17 cellular contexts compared by ENCODE assay signal in genomic region chr1:224565611-224566406, GRCh38. TPM values are rescaled to one million over a fixed set of nuclear protein-coding genes. Genes with fewer than 3 reads are reported as not detected.
A peak's percentile ranks its signal among the peaks of the same experiment; 100 is the strongest.
DNase-seq lines count a peak whose midpoint lies in the region; ATAC-seq, FAIRE-seq and TF ChIP-seq lines count a peak whose summit lies in the region.
"Had no signal": no experiment of that assay in that cellular context is flagged by ENCODE, and none has a peak within 500 bp of the region (broad histone marks: within the 10 kb centered on the region; RNA-seq: fewer than 3 reads in every experiment).

No MANE protein-coding gene starts in this region.

- ATAC-seq in A549, result peak in 1 of 2 experiments; percentile 70; a peak in 2 of 6 replicates
- ATAC-seq in HCT116, result no peak; the same call in 1 of the 2 replicates
- no peak for ATAC-seq in SK-N-SH treated with all-trans-retinoic acid at 6 μM for 48 hours
- ATAC-seq in HG03108 (IDR thresholded peaks at IDR 0.05; ENCODE audit: unreplicated experiment), result no peak

- no peak overlapping the region for H3K4me3 Mint-ChIP-seq in activated T-helper 1 cell treated with anti-CD3 and anti-CD28 coated beads, Interleukin-12 subunit alpha, Interleukin-12 subunit beta, Interleukin-2, Interleukin-4 antibody, amounts not matched to agents 30 ng/mL and 10 ng/mL and 1 ng/mL, durations not matched to agents 14 hours and 24 hours and 36 hours
- H3K4me3 Mint-ChIP-seq: activated naive CD4-positive, alpha-beta T cell treated with anti-CD3 and anti-CD28 coated beads for 36 hours; naive B cell had no signal

- TF ChIP-seq POLR2A in A549 (IDR thresholded peaks at IDR 0.05; ENCODE audit: low read length), result no peak
- TF ChIP-seq POLR2A in HCT116 (IDR thresholded peaks at IDR 0.05; ENCODE audit: borderline replicate concordance, extremely low read depth, insufficient read depth, insufficient read length), result no peak

- H3K79me2 ChIP-seq in HCT116 (ENCODE audit: insufficient read depth, low read length), result no peaks in the 10 kb centered on the region
- H3K79me2 ChIP-seq in fibroblast of lung (ENCODE audit: control insufficient read depth, insufficient read depth, low read length), result no peaks in the 10 kb centered on the region

- H4K20me1 ChIP-seq in HCT116 (ENCODE audit: insufficient read depth) (no peaks in the 10 kb centered on the region), fibroblast of lung (ENCODE audit: control insufficient read depth, extremely low read depth, insufficient read depth, low read length) (no peaks in the 10 kb centered on the region)

- RAD21 ChIA-PET in HCT116 (lab: Charles Lee; ENCODE audit: low non-redundant PET in 1 of 2, low total read pairs in 2 of 2, uncharacterized antibody in 2 of 2, unreplicated experiment in 2 of 2), result no interaction called here

- H3K27me3 Mint-ChIP-seq in activated T-helper 1 cell treated with anti-CD3 and anti-CD28 coated beads, Interleukin-12 subunit alpha, Interleukin-12 subunit beta, Interleukin-2, Interleukin-4 antibody, amounts not matched to agents 30 ng/mL and 10 ng/mL and 1 ng/mL, durations not matched to agents 14 hours and 24 hours and 36 hours (ENCODE audit: insufficient read depth), result peaks cover 5% of the 10 kb centered on the region
- H3K27me3 Mint-ChIP-seq: progenitor cell of endocrine pancreas had no signal

- no peak for TF ChIP-seq CTCF in A549 (IDR thresholded peaks at IDR 0.05)
- TF ChIP-seq CTCF in HCT116 (IDR thresholded peaks at IDR 0.05 in 2 of 3, conservative IDR thresholded peaks at IDR 0.05 in 1 of 3; ENCODE audit: borderline replicate concordance in 1 of 3, insufficient read depth in 1 of 3, low read depth in 2 of 3, low read length in 2 of 3), result no peak
- no peak for TF ChIP-seq CTCF in fibroblast of lung (conservative IDR thresholded peaks at IDR 0.05 in 1 of 2, IDR thresholded peaks at IDR 0.05 in 1 of 2; ENCODE audit: low read depth in 1 of 2, low read length in 2 of 2)

- no peak overlapping the region for H3K27ac Mint-ChIP-seq in activated T-helper 1 cell treated with anti-CD3 and anti-CD28 coated beads, Interleukin-12 subunit alpha, Interleukin-12 subunit beta, Interleukin-2, Interleukin-4 antibody, amounts not matched to agents 30 ng/mL and 10 ng/mL and 1 ng/mL, durations not matched to agents 14 hours and 24 hours and 36 hours
- H3K27ac Mint-ChIP-seq: activated naive CD4-positive, alpha-beta T cell treated with anti-CD3 and anti-CD28 coated beads for 36 hours; naive B cell; progenitor cell of endocrine pancreas had no signal

- no peaks in the 10 kb centered on the region for H3K4me1 Mint-ChIP-seq in activated T-helper 1 cell treated with anti-CD3 and anti-CD28 coated beads, Interleukin-12 subunit alpha, Interleukin-12 subunit beta, Interleukin-2, Interleukin-4 antibody, amounts not matched to agents 30 ng/mL and 10 ng/mL and 1 ng/mL, durations not matched to agents 14 hours and 24 hours and 36 hours (ENCODE audit: low read depth)
- H3K4me1 Mint-ChIP-seq: naive B cell had no signal

- H3K9me3 ChIP-seq in A549 (no peaks in the 10 kb centered on the region; the same call in 2 of the 3 replicates), HCT116 (ENCODE audit: control insufficient read depth in 1 of 2, insufficient read depth in 1 of 2, low read depth in 1 of 2, low read length in 2 of 2) (no peaks in the 10 kb centered on the region), fibroblast of lung (ENCODE audit: control insufficient read depth, insufficient read depth, low read depth, low read length) (no peaks in the 10 kb centered on the region)
- H3K9me3 ChIP-seq: stomach had no signal

- H3K4me1 ChIP-seq in A549 (peaks cover 19% of the 10 kb centered on the region), HCT116 (ENCODE audit: control insufficient read depth in 1 of 2, insufficient read depth in 2 of 2, low read length in 2 of 2) (peaks cover 0 to 19% of the 10 kb centered on the region in 2 experiments; a peak in 2 of 4 replicates), fibroblast of lung (ENCODE audit: control insufficient read depth, extremely low read depth, insufficient read depth, low read length) (peaks cover 8% of the 10 kb centered on the region)
- H3K4me1 ChIP-seq: stomach had no signal

- H3K27me3 ChIP-seq in HCT116 (ENCODE audit: insufficient read depth, low read length) (no peaks in the 10 kb centered on the region), fibroblast of lung (ENCODE audit: control insufficient read depth, insufficient read depth, low read length) (no peaks in the 10 kb centered on the region)
- H3K27me3 ChIP-seq: stomach had no signal

- no peak overlapping the region for H3K4me3 ChIP-seq in A549
- no peak overlapping the region for H3K4me3 ChIP-seq in HCT116 (replicated peaks in 1 of 2; ENCODE audit: low read depth in 1 of 2, low read length in 2 of 2)
- no peak overlapping the region for H3K4me3 ChIP-seq in fibroblast of lung (replicated peaks in 1 of 4; ENCODE audit: control extremely low read depth in 1 of 4, insufficient read depth in 1 of 4, low read depth in 3 of 4, low read length in 4 of 4)
- H3K4me3 ChIP-seq: stomach had no signal

- H3K36me3 ChIP-seq in HCT116 (ENCODE audit: control insufficient read depth in 1 of 2, insufficient read depth in 2 of 2, low read length in 2 of 2) (no peaks in the 10 kb centered on the region), fibroblast of lung (ENCODE audit: control insufficient read depth, insufficient read depth, low read length) (no peaks in the 10 kb centered on the region)
- H3K36me3 ChIP-seq: stomach had no signal

- BruUV-seq in HCT116 (replicated peaks; lab: Mats Ljungman, UMichigan), result no TSS peak

- H3K36me3 Mint-ChIP-seq in activated T-helper 1 cell treated with anti-CD3 and anti-CD28 coated beads, Interleukin-12 subunit alpha, Interleukin-12 subunit beta, Interleukin-2, Interleukin-4 antibody, amounts not matched to agents 30 ng/mL and 10 ng/mL and 1 ng/mL, durations not matched to agents 14 hours and 24 hours and 36 hours (ENCODE audit: low read depth), result no peaks in the 10 kb centered on the region
- H3K36me3 Mint-ChIP-seq: naive B cell had no signal

- H3K27ac ChIP-seq in A549, result peak overlapping the region; percentile 60 to 77
- H3K27ac ChIP-seq in HCT116 (ENCODE audit: low read depth, low read length), result no peak overlapping the region
- no peak overlapping the region for H3K27ac ChIP-seq in fibroblast of lung (ENCODE audit: insufficient read depth, low read length)
- H3K27ac ChIP-seq: stomach had no signal

- intact Hi-C loops in HCT116 (cut with micrococcal nuclease), result no loop called here
- intact Hi-C loops in activated T-helper 1 cell treated with anti-CD3 and anti-CD28 coated beads, Interleukin-12 subunit alpha, Interleukin-12 subunit beta, Interleukin-2, Interleukin-4 antibody, amounts not matched to agents 30 ng/mL and 10 ng/mL and 1 ng/mL, durations not matched to agents 14 hours and 24 hours and 36 hours (cut with micrococcal nuclease), result no loop called here

- TF ChIP-seq EP300 in A549 (IDR thresholded peaks at IDR 0.05), result no peak

- WGBS in A549 (ENCODE audit: missing lambda C conversion rate), result 40% methylated on average over 3 of the region's 3 CpGs

- CTCF ChIA-PET in A549 (lab: Yijun Ruan, JAX), result interaction anchor here (0.6 kb wide), 1 partner anchor 1386 kb away, joined by 4 read pairs; no protein-coding TSS in a partner anchor
- CTCF ChIA-PET in HCT116 (lab: Charles Lee), result no interaction called here

- no peaks in the 10 kb centered on the region for H3K9me2 ChIP-seq in HCT116 (ENCODE audit: insufficient read depth)

- POLR2A ChIA-PET in A549 (lab: Yijun Ruan, JAX) (no interaction called here), HCT116 (lab: Charles Lee) (interaction anchor here (1.5 kb wide), 1 partner anchor 23 kb away, joined by 3 read pairs; no protein-coding TSS in a partner anchor)

- TF ChIP-seq RAD21 in A549 (conservative IDR thresholded peaks at IDR 0.05 in 1 of 2, IDR thresholded peaks at IDR 0.05 in 1 of 2) (no peak), HCT116 (IDR thresholded peaks at IDR 0.05; ENCODE audit: low read depth) (no peak)

- DNase-seq in A549 (ENCODE audit: low read depth in 1 of 2, low spot score in 1 of 2) (no peak), HCT116 (ENCODE audit: low read depth, low spot score) (no peak), fibroblast of lung (ENCODE audit: low read depth in 2 of 2) (no peak), foreskin melanocyte (no peak), NCI-H774 (lab: John Stamatoyannopoulos, UW) (no peak)
- no peak for DNase-seq in activated T-helper 1 cell treated with anti-CD3 and anti-CD28 coated beads, Interleukin-12 subunit alpha, Interleukin-12 subunit beta, Interleukin-2, Interleukin-4 antibody, amounts not matched to agents 30 ng/mL and 10 ng/mL and 1 ng/mL, durations not matched to agents 14 hours and 24 hours and 36 hours (ENCODE audit: low spot score)
- DNase-seq: activated naive CD4-positive, alpha-beta T cell treated with anti-CD3 and anti-CD28 coated beads for 36 hours; effector CD4-positive, alpha-beta T cell; naive B cell; NCI-H187 treated with DMSO at 0.1 percent for 48 hours; NCI-H524; OCI-M1; stimulated activated CD4-positive, alpha-beta T cell treated with anti-CD3 and anti-CD28 coated beads, Interleukin-15, amount 100 ng/mL, for 24 hours; stomach had no signal

- no peak overlapping the region for H3K9ac ChIP-seq in HCT116 (ENCODE audit: low read length)
- no peak overlapping the region for H3K9ac ChIP-seq in fibroblast of lung (ENCODE audit: insufficient read depth, low read length)

- H3K4me2 ChIP-seq in A549 (peak overlapping the region; percentile 55), HCT116 (ENCODE audit: low read length) (peak overlapping the region; percentile 42), fibroblast of lung (ENCODE audit: extremely low read depth, insufficient read depth, low read length) (peak overlapping the region; percentile 28)

- FAIRE-seq in A549 (lab: Jason Lieb, UNC), result no peak

- H3K9me3 Mint-ChIP-seq in activated T-helper 1 cell treated with anti-CD3 and anti-CD28 coated beads, Interleukin-12 subunit alpha, Interleukin-12 subunit beta, Interleukin-2, Interleukin-4 antibody, amounts not matched to agents 30 ng/mL and 10 ng/mL and 1 ng/mL, durations not matched to agents 14 hours and 24 hours and 36 hours, result no peaks in the 10 kb centered on the region
- H3K9me3 Mint-ChIP-seq: activated naive CD4-positive, alpha-beta T cell treated with anti-CD3 and anti-CD28 coated beads for 36 hours had no signal

- H2AFZ ChIP-seq in HCT116 (ENCODE audit: low read depth, low read length, poor library complexity, severe bottlenecking) (no peak overlapping the region), fibroblast of lung (ENCODE audit: low read length) (no peak overlapping the region)

RNA-seq across cellular contexts. Expression of gene CNIH3, which starts 50.3 kb away (rescaled TPM):
- 0.52 and 0.85 TPM in 2 replicates for polyA plus RNA-seq in A549 (2011; rRNA removed)
- 0.25 and 0.27 TPM in 2 replicates for polyA plus RNA-seq in A549 (2012; cell fraction: cytosol; rRNA removed)
- polyA plus RNA-seq in A549 (2012; cell fraction: nucleus; rRNA removed), result 0.24 TPM in 1 of 2 replicates, not detected in the other
- 0.61 to 0.75 TPM (median 0.64 TPM) in 3 replicates for polyA plus RNA-seq in A549 (2017; fragmentation: RNase III; extraction: RNeasy Plus Mini Kit Qiagen cat#74134 plus additional on column Dnase treatment)
- polyA minus RNA-seq in A549 (2011; rRNA and poly(A)+ RNA removed), result 0.63 and 0.91 TPM in 2 replicates
- total RNA-seq in HCT116 (2021; ENCODE audit: unreplicated experiment), result 1.8 TPM
- 1.5 and 2.4 TPM in 2 replicates for polyA plus RNA-seq in HCT116 (2012)
- 15.7 and 28.1 TPM in 2 replicates for total RNA-seq in fibroblast of lung
- 3.7 and 19.7 TPM in 2 replicates for polyA plus RNA-seq in fibroblast of lung
- polyA plus RNA-seq in fibroblast of lung (2012), result 4.8 and 22.8 TPM in 2 replicates
- polyA minus RNA-seq in fibroblast of lung (ENCODE audit: low replicate concordance), result 1.5 and 41.6 TPM in 2 replicates
- total RNA-seq in activated T-helper 1 cell treated with anti-CD3 and anti-CD28 coated beads, Interleukin-12 subunit alpha, Interleukin-12 subunit beta, Interleukin-2, Interleukin-4 antibody, amounts not matched to agents 30 ng/mL and 10 ng/mL and 1 ng/mL, durations not matched to agents 14 hours and 24 hours and 36 hours, result 0.96 and 1.4 TPM in 2 replicates

Comparison
In these comparisons a context has a peak if more than half of its experiments do, and no peak if none do; other contexts are left out.
1. H3K27ac ChIP-seq: peak in A549 (2 of 2); none in HCT116 (single experiment) and fibroblast of lung (single experiment).
2. Peak in every context shown above with its lines, with median percentiles within 50 percentile points of each other: H3K4me2 ChIP-seq.